Comparison of ENCODE assay signal across 8 cellular contexts in the genomic region with DNA sequence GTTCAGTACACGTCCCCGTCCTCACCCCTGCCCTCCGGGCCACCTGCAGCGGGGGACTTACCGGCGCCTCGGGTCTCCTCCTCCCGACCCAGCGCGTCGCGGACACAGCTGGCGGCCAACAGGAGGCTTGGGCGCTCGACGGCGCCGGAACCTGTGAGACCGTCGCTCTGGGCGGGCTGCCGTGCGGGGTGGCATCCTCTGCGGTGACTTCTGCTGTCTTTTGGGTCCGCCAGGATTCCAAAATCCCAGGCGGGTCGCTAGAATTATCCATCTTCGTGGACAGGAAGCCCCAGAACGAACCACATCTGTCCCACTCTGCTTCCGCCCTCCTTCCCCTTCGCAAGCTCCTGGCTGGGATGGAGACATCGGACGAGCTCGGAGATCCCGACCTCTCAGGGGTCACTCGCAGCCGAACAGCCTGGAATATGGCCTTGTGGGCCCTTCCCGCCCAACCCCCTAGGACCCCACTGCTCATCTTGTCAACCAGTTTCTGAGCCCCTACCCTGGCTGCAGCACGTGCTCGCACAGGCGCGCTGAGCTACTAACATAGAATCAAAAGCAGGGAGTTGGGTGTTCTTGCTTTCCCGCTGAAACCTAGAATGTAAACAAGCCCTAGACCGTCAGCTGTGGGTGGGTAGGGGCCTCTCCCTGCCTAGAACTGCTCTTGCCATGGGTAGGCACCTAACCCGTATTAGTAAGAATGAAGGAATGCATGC. TPM values are rescaled to one million over a fixed set of nuclear protein-coding genes. Genes with fewer than 3 reads are reported as not detected.
DNase-seq lines count a peak whose midpoint lies in the region; ATAC-seq, FAIRE-seq and TF ChIP-seq lines count a peak whose summit lies in the region.

No MANE protein-coding gene starts in this region.

- no peak; a peak in 1 of 5 replicates for TF ChIP-seq EP300 in A549 (IDR thresholded peaks at IDR 0.05)

- TF ChIP-seq CTCF in A549 (IDR thresholded peaks at IDR 0.05) (no peak), left ventricle myocardium inferior (IDR thresholded peaks at IDR 0.05; ENCODE audit: borderline replicate concordance) (no peak)

- TF ChIP-seq POLR2A in A549 (IDR thresholded peaks at IDR 0.05; ENCODE audit: low read length) = no peak

- intact Hi-C loops in left ventricle myocardium inferior (cut with micrococcal nuclease) = no loop called here

- CTCF ChIA-PET in A549 (lab: Yijun Ruan, JAX) = interaction anchor here (0.6 to 1.2 kb wide), 8 partner anchors 13 to 371 kb away, joined by 3 to 4 read pairs (median 3); no protein-coding TSS in a partner anchor

- H3K27ac ChIP-seq in A549 (peak overlapping the region; percentile 62 to 76), left ventricle myocardium inferior (replicated peaks) (peak overlapping the region; percentile 96)

- no peaks in the 10 kb centered on the region for H3K9me3 ChIP-seq in A549
- H3K9me3 ChIP-seq in left ventricle myocardium inferior (replicated peaks) = no peaks in the 10 kb centered on the region

- DNase-seq in A549 (ENCODE audit: low read depth in 1 of 2, low spot score in 1 of 2) (peak; percentile 5 to 9), left ventricle myocardium inferior (no peak), skeletal muscle cell (ENCODE audit: low read depth) (no peak), 8988T (no peak)
- DNase-seq in activated CD8-positive, alpha-beta memory T cell treated with anti-CD3 and anti-CD28 coated beads, Interleukin-2, amount 50 U/mL, for 48 hours = peak; percentile 63

- 47% methylated on average over 29 of the region's 45 CpGs for WGBS in A549 (ENCODE audit: missing lambda C conversion rate)

- TF ChIP-seq RAD21 in A549 (conservative IDR thresholded peaks at IDR 0.05 in 1 of 2, IDR thresholded peaks at IDR 0.05 in 1 of 2) = no peak

- H3K4me1 ChIP-seq in A549 (0 out of 3 replicates have a peak, but pooled peaks cover 3% of the 10 kb centered on the region), left ventricle myocardium inferior (peaks cover 49% of the 10 kb centered on the region)

- H3K4me2 ChIP-seq in A549 = peak overlapping the region; percentile 98

- FAIRE-seq in A549 (lab: Jason Lieb, UNC) = no peak

- no peaks in the 10 kb centered on the region for H3K27me3 ChIP-seq in left ventricle myocardium inferior (ENCODE audit: low read depth)

- POLR2A ChIA-PET in A549 (lab: Yijun Ruan, JAX) = no interaction called here

- ATAC-seq in A549 (peak; percentile 8 to 23), GM19023 (IDR thresholded peaks at IDR 0.05; ENCODE audit: unreplicated experiment) (peak; percentile 23), HG03520 (IDR thresholded peaks at IDR 0.05; ENCODE audit: unreplicated experiment) (peak; percentile 4), HG02610 (IDR thresholded peaks at IDR 0.05; ENCODE audit: unreplicated experiment) (no peak)

- peak overlapping the region; percentile 69 for H3K4me3 ChIP-seq in A549
- H3K4me3 ChIP-seq in left ventricle myocardium inferior = peak overlapping the region; percentile 95
- H3K4me3 ChIP-seq in skeletal muscle cell (ENCODE audit: low read depth, low read length) = peak overlapping the region; percentile 73

- no peaks in the 10 kb centered on the region for H3K36me3 ChIP-seq in left ventricle myocardium inferior

TF ChIP-seq in A549, 52 proteins besides CTCF, POLR2A, EP300 and RAD21:
- TF ChIP-seq, protein P1, sequence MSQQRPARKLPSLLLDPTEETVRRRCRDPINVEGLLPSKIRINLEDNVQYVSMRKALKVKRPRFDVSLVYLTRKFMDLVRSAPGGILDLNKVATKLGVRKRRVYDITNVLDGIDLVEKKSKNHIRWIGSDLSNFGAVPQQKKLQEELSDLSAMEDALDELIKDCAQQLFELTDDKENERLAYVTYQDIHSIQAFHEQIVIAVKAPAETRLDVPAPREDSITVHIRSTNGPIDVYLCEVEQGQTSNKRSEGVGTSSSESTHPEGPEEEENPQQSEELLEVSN (IDR thresholded peaks at IDR 0.05; ENCODE audit: borderline replicate concordance, low read depth) = peak; percentile 16
- no peak for TF ChIP-seq CHD2 (IDR thresholded peaks at IDR 0.05; ENCODE audit: low read length, partially characterized antibody)

RNA-seq across cellular contexts. Expression of a gene that starts 0.9 kb away (rescaled TPM):
- polyA plus RNA-seq in A549 (2011; rRNA removed) = 0.68 and 1.4 TPM in 2 replicates
- polyA plus RNA-seq in A549 (2012; cell fraction: cytosol; rRNA removed) = 0.26 and 0.54 TPM in 2 replicates
- 0.30 and 0.48 TPM in 2 replicates for polyA plus RNA-seq in A549 (2012; cell fraction: nucleus; rRNA removed)
- polyA plus RNA-seq in A549 (2017; fragmentation: RNase III; extraction: RNeasy Plus Mini Kit Qiagen cat#74134 plus additional on column Dnase treatment) = 0.39 to 0.61 TPM (median 0.43 TPM) in 3 replicates
- polyA minus RNA-seq in A549 (2011; rRNA and poly(A)+ RNA removed) = 2.0 and 2.4 TPM in 2 replicates
- 35.7 TPM for total RNA-seq in left ventricle myocardium inferior

RNA-seq across cellular contexts. Expression of a gene that starts 42.0 kb away (rescaled TPM):
- polyA plus RNA-seq in A549 (2011; rRNA removed) (10.9 and 12.0 TPM in 2 replicates), A549 (2017; fragmentation: RNase III; extraction: RNeasy Plus Mini Kit Qiagen cat#74134 plus additional on column Dnase treatment) (4.1 to 5.4 TPM (median 4.6 TPM) in 3 replicates)
- 2.7 and 3.2 TPM in 2 replicates for polyA plus RNA-seq in A549 (2012; cell fraction: cytosol; rRNA removed)
- polyA plus RNA-seq in A549 (2012; cell fraction: nucleus; rRNA removed) = 1.4 and 1.5 TPM in 2 replicates
- polyA minus RNA-seq in A549 (2011; rRNA and poly(A)+ RNA removed) = 2.9 and 3.3 TPM in 2 replicates
- total RNA-seq in left ventricle myocardium inferior = 10.3 TPM

Comparison
In these comparisons a context has a peak if more than half of its experiments do, and no peak if none do; other contexts are left out.
1. DNase-seq: peak in A549 (2 of 2) and activated CD8-positive, alpha-beta memory T cell treated with anti-CD3 and anti-CD28 coated beads, Interleukin-2, amount 50 U/mL, for 48 hours (single experiment); none in left ventricle myocardium inferior (single experiment), skeletal muscle cell (single experiment) and 8988T (single experiment).
2. Peak in every context shown above with its lines, with median percentiles within 50 percentile points of each other: H3K4me3 ChIP-seq.